ENCODE assay signal across 15 cellular contexts in genomic region chr10:126135177-126135576, GRCh38.
DNase-seq lines count a peak whose midpoint lies in the region; ATAC-seq and TF ChIP-seq lines count a peak whose summit lies in the region.
"Had no signal": no experiment of that assay in that cellular context is flagged by ENCODE, and none has a peak within 500 bp of the region (broad histone marks: within the 10 kb centered on the region; RNA-seq: fewer than 3 reads in every experiment).

No MANE protein-coding gene starts in this region.

- in situ Hi-C loops in ACHN (cut with HindIII; ENCODE audit: low pct_ligation_motif_present, low pct_unique_long_range_greater_than_20kb, low sequenced_read_pairs) = no loop called here

- H3K27ac ChIP-seq in WERI-Rb-1 (no peak overlapping the region), foreskin keratinocyte (peak overlapping the region; percentile 27)
- H3K27ac ChIP-seq: parathyroid adenoma had no signal

- DNase-seq in ACHN (peak; percentile 38), H7 (peak; percentile 53), WERI-Rb-1 (peak; percentile 52), foreskin keratinocyte (no peak), NOMO-1 (lab: John Stamatoyannopoulos, UW; ENCODE audit: unreplicated experiment in 2 of 2) (no peak), cortex of kidney (lab: John Stamatoyannopoulos, UW) (no peak), left ventricle myocardium superior (no peak)
- DNase-seq in activated T-cell treated with anti-CD3 and anti-CD28 coated beads, Interleukin-2, amount 50 U/mL, for 48 hours = no peak
- DNase-seq: activated T-cell treated with anti-CD3 and anti-CD28 coated beads, Interleukin-2, amount 50 U/mL, for 24 hours; anterior cingulate cortex; NCI-H187 treated with DMSO at 0.1 percent for 48 hours; stimulated activated CD4-positive, alpha-beta T cell treated with anti-CD3 and anti-CD28 coated beads, Interleukin-2, amount 100 ng/mL, for 24 hours had no signal

- no peaks in the 10 kb centered on the region for H3K27me3 ChIP-seq in H7 (ENCODE audit: control insufficient read depth, insufficient read depth, low read length)
- H3K27me3 ChIP-seq in WERI-Rb-1 (ENCODE audit: insufficient read depth, low read depth, severe bottlenecking) = no peaks in the 10 kb centered on the region
- no peaks in the 10 kb centered on the region for H3K27me3 ChIP-seq in foreskin keratinocyte

- no peaks in the 10 kb centered on the region for H3K9me3 ChIP-seq in WERI-Rb-1 (ENCODE audit: severe bottlenecking)

- TF ChIP-seq CTCF in WERI-Rb-1 (IDR thresholded peaks at IDR 0.05; ENCODE audit: low read depth, low read length) (peak; percentile 59), foreskin keratinocyte (conservative IDR thresholded peaks at IDR 0.05) (peak; percentile 34)

- intact Hi-C loops in left ventricle myocardium superior (cut with micrococcal nuclease) = no loop called here

- ATAC-seq in foreskin keratinocyte (no peak), left ventricle myocardium superior (no peak)
- ATAC-seq: K562; stimulated activated memory B cell treated with anti-CD40 and anti-IgM and Interleukin-4, amounts not matched to agents 10 μg/mL and 1 μg/mL and 100 μg/mL, for 72 hours had no signal

- H3K36me3 ChIP-seq in H7 (replicated peaks; ENCODE audit: control insufficient read depth, insufficient read depth, low read length) (no peaks in the 10 kb centered on the region), WERI-Rb-1 (no peaks in the 10 kb centered on the region)

- no peaks in the 10 kb centered on the region for H3K4me1 ChIP-seq in foreskin keratinocyte
- H3K4me1 ChIP-seq: parathyroid adenoma had no signal

- H3K4me3 ChIP-seq in H7 (ENCODE audit: insufficient read depth, low read depth, low read length) = no peak overlapping the region
- no peak overlapping the region for H3K4me3 ChIP-seq in WERI-Rb-1 (ENCODE audit: low read depth, low read length)
- H3K4me3 ChIP-seq: K562 had no signal

Comparison
In these comparisons a context has a peak if more than half of its experiments do, and no peak if none do; other contexts are left out.
1. DNase-seq: peak in ACHN (single experiment), H7 (single experiment) and WERI-Rb-1 (single experiment); none in foreskin keratinocyte (0 of 2), NOMO-1 (0 of 2), activated T-cell treated with anti-CD3 and anti-CD28 coated beads, Interleukin-2, amount 50 U/mL, for 48 hours (0 of 2), cortex of kidney (single experiment) and left ventricle myocardium superior (single experiment).